ENCODE assay signal across 8 cellular contexts in genomic region chr18:35343936-35344735, GRCh38. TPM values are rescaled to one million over a fixed set of nuclear protein-coding genes. Genes with fewer than 3 reads are reported as not detected.
DNase-seq lines count a peak whose midpoint lies in the region; ATAC-seq and TF ChIP-seq lines count a peak whose summit lies in the region.

Gene ZNF24, minus strand, starts transcription at chr18:35344420. Its CDS starts 3,770 bp downstream, at chr18:35340650.

- peaks cover 6% of the 10 kb centered on the region for H3K4me1 ChIP-seq in RWPE2 (ENCODE audit: insufficient read depth, poor library complexity, severe bottlenecking)

- intact Hi-C loops in activated T-helper 2 cell treated with anti-CD3 and anti-CD28 coated beads, Interferon-gamma antibody, Interleukin-2, Interleukin-4, amounts not matched to agents 10 μg/mL and 5 μg/mL and 100 μg/mL, durations not matched to agents 14 hours and 24 hours and 36 hours (cut with micrococcal nuclease): loop anchor here (1.0 to 2.0 kb wide), 5 partner anchors 33 to 303 kb away; partner anchors contain the start of genes INO80C, MAPRE2, ZNF396 and ZSCAN30
- intact Hi-C loops in natural killer cell (cut with micrococcal nuclease): loop anchor here (1.0 to 10.0 kb wide), 7 partner anchors 33 to 302 kb away; partner anchors contain the start of genes INO80C, ZNF396, ZNF397 and ZSCAN30

- H3K4me3 ChIP-seq in RWPE2 (ENCODE audit: severe bottlenecking) (peak within 1 kb of the TSS; percentile 92), fibroblast of mammary gland (ENCODE audit: control insufficient read depth, low read depth, low read length) (peak within 1 kb of the TSS; percentile 77)

- H3K9me3 Mint-ChIP-seq in activated T-helper 2 cell treated with anti-CD3 and anti-CD28 coated beads, Interferon-gamma antibody, Interleukin-2, Interleukin-4, amounts not matched to agents 10 μg/mL and 5 μg/mL and 100 μg/mL, durations not matched to agents 14 hours and 24 hours and 36 hours: no peaks in the 10 kb centered on the region
- H3K9me3 Mint-ChIP-seq in natural killer cell: no peaks in the 10 kb centered on the region

- peaks cover 27% of the 10 kb centered on the region for H3K36me3 Mint-ChIP-seq in activated T-helper 2 cell treated with anti-CD3 and anti-CD28 coated beads, Interferon-gamma antibody, Interleukin-2, Interleukin-4, amounts not matched to agents 10 μg/mL and 5 μg/mL and 100 μg/mL, durations not matched to agents 14 hours and 24 hours and 36 hours (ENCODE audit: low read depth)
- no peaks in the 10 kb centered on the region for H3K36me3 Mint-ChIP-seq in natural killer cell

- H3K9me3 ChIP-seq in RWPE2 (ENCODE audit: severe bottlenecking): no peaks in the 10 kb centered on the region

- H3K4me1 Mint-ChIP-seq in activated T-helper 2 cell treated with anti-CD3 and anti-CD28 coated beads, Interferon-gamma antibody, Interleukin-2, Interleukin-4, amounts not matched to agents 10 μg/mL and 5 μg/mL and 100 μg/mL, durations not matched to agents 14 hours and 24 hours and 36 hours (ENCODE audit: low read depth): peaks cover 24% of the 10 kb centered on the region
- H3K4me1 Mint-ChIP-seq in natural killer cell: peaks cover 46 to 47% of the 10 kb centered on the region in 2 donors

- peaks cover 40% of the 10 kb centered on the region for H3K36me3 ChIP-seq in RWPE2 (ENCODE audit: low read depth)

- ATAC-seq in RWPE2 (ENCODE audit: low read depth) (peak; percentile 95), natural killer cell (peak; percentile 85 to 95 (median 87))

- TF ChIP-seq CTCF in RWPE2 (IDR thresholded peaks at IDR 0.05; ENCODE audit: poor library complexity, severe bottlenecking) (no peak), fibroblast of mammary gland (conservative IDR thresholded peaks at IDR 0.05; ENCODE audit: control insufficient read depth, insufficient read depth, low read depth, low read length) (no peak), natural killer cell (IDR thresholded peaks at IDR 0.05) (no peak)

- H3K27me3 ChIP-seq in RWPE2 (ENCODE audit: insufficient read depth, poor library complexity, severe bottlenecking): no peaks in the 10 kb centered on the region

- peak within 1 kb of the TSS; percentile 83 for H3K27ac Mint-ChIP-seq in activated T-helper 2 cell treated with anti-CD3 and anti-CD28 coated beads, Interferon-gamma antibody, Interleukin-2, Interleukin-4, amounts not matched to agents 10 μg/mL and 5 μg/mL and 100 μg/mL, durations not matched to agents 14 hours and 24 hours and 36 hours
- H3K27ac Mint-ChIP-seq in natural killer cell: peak within 1 kb of the TSS; percentile 98 to 100

- peak within 1 kb of the TSS; percentile 94 for H3K4me3 Mint-ChIP-seq in activated T-helper 2 cell treated with anti-CD3 and anti-CD28 coated beads, Interferon-gamma antibody, Interleukin-2, Interleukin-4, amounts not matched to agents 10 μg/mL and 5 μg/mL and 100 μg/mL, durations not matched to agents 14 hours and 24 hours and 36 hours (ENCODE audit: low read depth)
- peak within 1 kb of the TSS; percentile 99 for H3K4me3 Mint-ChIP-seq in natural killer cell

- H3K27ac ChIP-seq in RWPE2 (ENCODE audit: poor library complexity, severe bottlenecking): peak within 1 kb of the TSS; percentile 65

- H3K27me3 Mint-ChIP-seq in activated T-helper 2 cell treated with anti-CD3 and anti-CD28 coated beads, Interferon-gamma antibody, Interleukin-2, Interleukin-4, amounts not matched to agents 10 μg/mL and 5 μg/mL and 100 μg/mL, durations not matched to agents 14 hours and 24 hours and 36 hours (ENCODE audit: low read depth): no peaks in the 10 kb centered on the region
- peaks cover 0 to 3% of the 10 kb centered on the region in 2 donors for H3K27me3 Mint-ChIP-seq in natural killer cell (ENCODE audit: low read depth in 2 of 2)

- DNase-seq in EH (ENCODE audit: low read depth): peak; percentile 93
- DNase-seq in H4 (ENCODE audit: low spot score): peak; percentile 85
- DNase-seq in LoVo (ENCODE audit: low spot score): peak; percentile 94
- peak; percentile 90 for DNase-seq in RWPE2 (ENCODE audit: low spot score)
- DNase-seq in activated T-helper 2 cell treated with anti-CD3 and anti-CD28 coated beads, Interferon-gamma antibody, Interleukin-2, Interleukin-4, amounts not matched to agents 10 μg/mL and 5 μg/mL and 100 μg/mL, durations not matched to agents 14 hours and 24 hours and 36 hours (ENCODE audit: low spot score): peak; percentile 87
- DNase-seq in fibroblast of mammary gland (ENCODE audit: low read depth): peak; percentile 85
- peak; percentile 93 for DNase-seq in natural killer cell
- peak; percentile 91 for DNase-seq in stimulated activated naive CD4-positive, alpha-beta T cell treated with Interleukin-2 at 50 U/mL for 16 hours (lab: John Stamatoyannopoulos, UW)

RNA-seq across cellular contexts. Expression of gene ZNF24, which starts in this region (rescaled TPM):
- total RNA-seq in H4 (2014; rRNA removed; shearing (Covaris generic)): 27.9 and 35.4 TPM in 2 replicates
- 46.0 and 51.5 TPM in 2 replicates for total RNA-seq in activated T-helper 2 cell treated with anti-CD3 and anti-CD28 coated beads, Interferon-gamma antibody, Interleukin-2, Interleukin-4, amounts not matched to agents 10 μg/mL and 5 μg/mL and 100 μg/mL, durations not matched to agents 14 hours and 24 hours and 36 hours
- 10 to 100 TPM; 50.4 to 63.9 (median 58.2) TPM for total RNA-seq in natural killer cell

Comparison
In these comparisons a context has a peak if more than half of its experiments do, and no peak if none do; other contexts are left out.
1. Peak in every context shown above with its lines: DNase-seq, ATAC-seq, H3K4me3 ChIP-seq and H3K27ac ChIP-seq.